Comparison of ENCODE assay signal across 12 cellular contexts in the genomic region with DNA sequence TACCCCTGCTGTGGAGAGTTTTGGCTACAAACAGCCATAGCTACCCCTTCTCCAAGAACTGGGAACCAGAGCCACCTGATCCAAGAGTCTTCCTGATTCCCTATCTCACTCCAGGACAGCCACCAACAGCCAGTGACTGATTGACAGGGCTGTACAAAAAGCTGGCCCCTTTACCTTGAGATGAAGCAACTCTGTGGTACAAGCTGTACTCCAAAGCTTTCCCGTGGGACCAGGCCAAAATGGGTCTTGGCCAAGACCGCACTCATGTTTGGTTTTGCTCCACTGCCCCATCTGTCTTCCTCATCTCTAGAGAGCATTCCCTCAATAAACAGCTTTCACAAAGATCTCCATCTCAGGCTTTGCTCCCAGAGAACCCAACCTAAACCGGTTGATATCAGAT. TPM values are rescaled to one million over a fixed set of nuclear protein-coding genes. Genes with fewer than 3 reads are reported as not detected.
A peak's percentile ranks its signal among the peaks of the same experiment; 100 is the strongest.
DNase-seq lines count a peak whose midpoint lies in the region; TF ChIP-seq lines count a peak whose summit lies in the region.
"Had no signal": no experiment of that assay in that cellular context is flagged by ENCODE, and none has a peak within 500 bp of the region (broad histone marks: within the 10 kb centered on the region; RNA-seq: fewer than 3 reads in every experiment).

No MANE protein-coding gene starts in this region.

- peaks cover 33% of the 10 kb centered on the region for H3K36me3 Mint-ChIP-seq in activated naive CD4-positive, alpha-beta T cell treated with anti-CD3 and anti-CD28 coated beads for 36 hours (ENCODE audit: low read depth)
- H3K36me3 Mint-ChIP-seq in activated CD4-positive, alpha-beta memory T cell treated with anti-CD3 and anti-CD28 coated beads, Interleukin-2, amount 10 ng/mL, durations not matched to agents 7 days and 5 days (ENCODE audit: low read depth): peaks cover 77% of the 10 kb centered on the region

- H3K9me2 ChIP-seq in OCI-LY7 (ENCODE audit: insufficient read depth, low read length): no peaks in the 10 kb centered on the region

- no peaks in the 10 kb centered on the region for H4K20me1 ChIP-seq in OCI-LY7 (ENCODE audit: insufficient read depth, low read length)

- POLR2A ChIA-PET in OCI-LY7 (lab: Charles Lee): interaction anchor here (1.3 to 1.5 kb wide), 2 partner anchors 9 to 10 kb away, joined by 3 to 4 read pairs; no protein-coding TSS in a partner anchor
- POLR2A ChIA-PET in activated CD4-positive, alpha-beta memory T cell treated with anti-CD3 and anti-CD28 coated beads, Interleukin-2, amount 10 ng/mL, durations not matched to agents 7 days and 5 days (lab: Charles Lee): interaction anchor here (0.6 to 19.1 kb wide), 4 partner anchors 17 to 72 kb away, joined by 3 to 398 read pairs (median 8); a partner anchor contains a TSS

- H3K27me3 Mint-ChIP-seq in activated naive CD4-positive, alpha-beta T cell treated with anti-CD3 and anti-CD28 coated beads for 36 hours (ENCODE audit: low read depth): no peaks in the 10 kb centered on the region
- H3K27me3 Mint-ChIP-seq in activated CD4-positive, alpha-beta memory T cell treated with anti-CD3 and anti-CD28 coated beads, Interleukin-2, amount 10 ng/mL, durations not matched to agents 7 days and 5 days: no peaks in the 10 kb centered on the region

- BruUV-seq in OCI-LY7 (replicated peaks; lab: Mats Ljungman, UMichigan): no TSS peak

- TF ChIP-seq POLR2A in breast epithelium (IDR thresholded peaks at IDR 0.05): no peak

- H3K27me3 ChIP-seq in breast epithelium (no peaks in the 10 kb centered on the region), SJCRH30 (no peaks in the 10 kb centered on the region)

- no peaks in the 10 kb centered on the region for H3K9me3 ChIP-seq in breast epithelium
- H3K9me3 ChIP-seq in OCI-LY7 (ENCODE audit: low read length): no peaks in the 10 kb centered on the region
- no peaks in the 10 kb centered on the region for H3K9me3 ChIP-seq in SJCRH30 (replicated peaks)

- H3K4me2 ChIP-seq in OCI-LY7 (ENCODE audit: low read length): no peak overlapping the region

- H2AFZ ChIP-seq in OCI-LY7 (ENCODE audit: low read length): no peak overlapping the region

- no peaks in the 10 kb centered on the region for H3K36me3 ChIP-seq in breast epithelium
- no peaks in the 10 kb centered on the region for H3K36me3 ChIP-seq in OCI-LY7 (ENCODE audit: insufficient read depth, low read length)
- no peaks in the 10 kb centered on the region for H3K36me3 ChIP-seq in SJCRH30

- no peak for DNase-seq in activated naive CD4-positive, alpha-beta T cell treated with anti-CD3 and anti-CD28 coated beads for 36 hours
- no peak for DNase-seq in activated naive CD4-positive, alpha-beta T cell (lab: John Stamatoyannopoulos, UW)
- DNase-seq in breast epithelium (ENCODE audit: low spot score in 2 of 2): peak; percentile 42 to 59
- peak; percentile 15 for DNase-seq in medulla oblongata (ENCODE audit: extremely low spot score)
- peak; percentile 54 for DNase-seq in ureter (ENCODE audit: low spot score)
- no peak for DNase-seq in OCI-LY7 (ENCODE audit: low spot score)
- DNase-seq in activated CD4-positive, alpha-beta memory T cell treated with anti-CD3 and anti-CD28 coated beads, Interleukin-2, amount 10 ng/mL, durations not matched to agents 7 days and 5 days: no peak
- no peak for DNase-seq in SJCRH30
- DNase-seq: ACHN; activated T-cell treated with anti-CD3 and anti-CD28 coated beads for 4 hours; NCI-H510A treated with DMSO at 0.1 percent for 48 hours; stimulated activated naive CD8-positive, alpha-beta T cell treated with anti-CD3 and anti-CD28 coated beads, Interleukin-15, Interleukin-2, amounts not matched to agents 100 U/mL and 50 U/mL, for 24 hours had no signal

- no peaks in the 10 kb centered on the region for H3K4me1 ChIP-seq in breast epithelium
- peaks cover 7% of the 10 kb centered on the region for H3K4me1 ChIP-seq in OCI-LY7 (ENCODE audit: insufficient read depth, low read length, poor library complexity, severe bottlenecking)
- peaks cover 4% of the 10 kb centered on the region for H3K4me1 ChIP-seq in SJCRH30

- intact Hi-C loops in activated naive CD4-positive, alpha-beta T cell treated with anti-CD3 and anti-CD28 coated beads for 36 hours (cut with micrococcal nuclease): loop anchor here (10.0 kb wide), 1 partner anchor 558 kb away; no protein-coding TSS in a partner anchor
- intact Hi-C loops in breast epithelium (cut with DNase I; ENCODE audit: low total_unique reads) (no loop called here), OCI-LY7 (cut with micrococcal nuclease; ENCODE audit: unreplicated experiment) (no loop called here)

- H3K4me3 ChIP-seq in breast epithelium (no peak overlapping the region), OCI-LY7 (ENCODE audit: low read depth, low read length, poor library complexity, severe bottlenecking) (no peak overlapping the region), SJCRH30 (no peak overlapping the region)

- H3K27ac Mint-ChIP-seq in activated naive CD4-positive, alpha-beta T cell treated with anti-CD3 and anti-CD28 coated beads for 36 hours: peak overlapping the region; percentile 14
- H3K27ac Mint-ChIP-seq in activated CD4-positive, alpha-beta memory T cell treated with anti-CD3 and anti-CD28 coated beads, Interleukin-2, amount 10 ng/mL, durations not matched to agents 7 days and 5 days: no peak overlapping the region

- TF ChIP-seq CTCF in breast epithelium (IDR thresholded peaks at IDR 0.05): no peak
- TF ChIP-seq CTCF in OCI-LY7 (conservative IDR thresholded peaks at IDR 0.05; ENCODE audit: low read length): no peak

- no peak overlapping the region for H3K27ac ChIP-seq in breast epithelium
- H3K27ac ChIP-seq in OCI-LY7 (ENCODE audit: low read depth, low read length, poor library complexity, severe bottlenecking): no peak overlapping the region
- H3K27ac ChIP-seq in SJCRH30: no peak overlapping the region

- H3K4me1 Mint-ChIP-seq in activated naive CD4-positive, alpha-beta T cell treated with anti-CD3 and anti-CD28 coated beads for 36 hours (ENCODE audit: low read depth): peaks cover 87% of the 10 kb centered on the region
- H3K4me1 Mint-ChIP-seq in activated CD4-positive, alpha-beta memory T cell treated with anti-CD3 and anti-CD28 coated beads, Interleukin-2, amount 10 ng/mL, durations not matched to agents 7 days and 5 days: peaks cover 88% of the 10 kb centered on the region

- no peaks in the 10 kb centered on the region for H3K79me2 ChIP-seq in OCI-LY7 (ENCODE audit: insufficient read depth, low read depth, low read length)

- no peak overlapping the region for H3K4me3 Mint-ChIP-seq in activated naive CD4-positive, alpha-beta T cell treated with anti-CD3 and anti-CD28 coated beads for 36 hours
- no peak overlapping the region for H3K4me3 Mint-ChIP-seq in activated CD4-positive, alpha-beta memory T cell treated with anti-CD3 and anti-CD28 coated beads, Interleukin-2, amount 10 ng/mL, durations not matched to agents 7 days and 5 days

- CTCF ChIA-PET in activated naive CD4-positive, alpha-beta T cell treated with anti-CD3 and anti-CD28 coated beads for 36 hours (lab: Charles Lee): interaction anchor here (1.1 kb wide), 2 partner anchors 10 to 70 kb away, joined by 4 read pairs; no protein-coding TSS in a partner anchor
- CTCF ChIA-PET in OCI-LY7 (lab: Charles Lee; ENCODE audit: unreplicated experiment): no interaction called here
- CTCF ChIA-PET in activated CD4-positive, alpha-beta memory T cell treated with anti-CD3 and anti-CD28 coated beads, Interleukin-2, amount 10 ng/mL, durations not matched to agents 7 days and 5 days (lab: Charles Lee): interaction anchor here (2.2 kb wide), 1 partner anchor 83 kb away, joined by 8 read pairs; no protein-coding TSS in a partner anchor

- no peaks in the 10 kb centered on the region for H3K9me3 Mint-ChIP-seq in activated naive CD4-positive, alpha-beta T cell treated with anti-CD3 and anti-CD28 coated beads for 36 hours
- no peaks in the 10 kb centered on the region for H3K9me3 Mint-ChIP-seq in activated CD4-positive, alpha-beta memory T cell treated with anti-CD3 and anti-CD28 coated beads, Interleukin-2, amount 10 ng/mL, durations not matched to agents 7 days and 5 days

RNA-seq across cellular contexts. Expression of a gene that starts 43.6 kb away (rescaled TPM):
- total RNA-seq in activated naive CD4-positive, alpha-beta T cell treated with anti-CD3 and anti-CD28 coated beads for 36 hours: 10 to 100 TPM; 38.1 to 45.3 TPM
- total RNA-seq in breast epithelium (1 to 10 TPM; 3.1 to 7.8 (median 4.3) TPM), ureter (4.3 TPM), OCI-LY7 (2022) (0.70 and 1.3 TPM in 2 replicates)
- 0.21 and 0.28 TPM in 2 replicates for total RNA-seq in OCI-LY7 (2014; rRNA removed; shearing (Covaris generic))
- 10 to 100 TPM; 79.8 to 83.9 TPM for total RNA-seq in activated CD4-positive, alpha-beta memory T cell treated with anti-CD3 and anti-CD28 coated beads, Interleukin-2, amount 10 ng/mL, durations not matched to agents 7 days and 5 days
- total RNA-seq in SJCRH30 (2014; rRNA removed; shearing (Covaris generic)): 3.3 and 3.5 TPM in 2 replicates

RNA-seq across cellular contexts. Expression of a gene that starts 55.6 kb away (rescaled TPM):
- total RNA-seq in activated naive CD4-positive, alpha-beta T cell treated with anti-CD3 and anti-CD28 coated beads for 36 hours: under 1 TPM; 0.60 to 0.84 TPM
- total RNA-seq in breast epithelium (under 1 TPM in 1 of 3 donors, not detected in 2; 0.15 TPM), ureter (2.5 TPM), OCI-LY7 (2022) (not detected in 2 replicates)
- total RNA-seq in OCI-LY7 (2014; rRNA removed; shearing (Covaris generic)): not detected in 2 replicates
- under 1 TPM; 0.13 to 0.15 TPM for total RNA-seq in activated CD4-positive, alpha-beta memory T cell treated with anti-CD3 and anti-CD28 coated beads, Interleukin-2, amount 10 ng/mL, durations not matched to agents 7 days and 5 days
- total RNA-seq in SJCRH30 (2014; rRNA removed; shearing (Covaris generic)): 0.10 and 0.23 TPM in 2 replicates

Comparison
In these comparisons a context has a peak if more than half of its experiments do, and no peak if none do; other contexts are left out.
1. DNase-seq: peak in breast epithelium (2 of 2), medulla oblongata (single experiment) and ureter (single experiment); none in activated naive CD4-positive, alpha-beta T cell treated with anti-CD3 and anti-CD28 coated beads for 36 hours (single experiment), activated naive CD4-positive, alpha-beta T cell (0 of 4), OCI-LY7 (single experiment), activated CD4-positive, alpha-beta memory T cell treated with anti-CD3 and anti-CD28 coated beads, Interleukin-2, amount 10 ng/mL, durations not matched to agents 7 days and 5 days (single experiment) and SJCRH30 (0 of 2).